In genomic region chr16:28082624-28083023, GRCh38 we compare ENCODE assay signal across 19 cellular contexts.
DNase-seq lines count a peak whose midpoint lies in the region; ATAC-seq and TF ChIP-seq lines count a peak whose summit lies in the region.
"Had no signal": no experiment of that assay in that cellular context is flagged by ENCODE, and none has a peak within 500 bp of the region (broad histone marks: within the 10 kb centered on the region; RNA-seq: fewer than 3 reads in every experiment).

No MANE protein-coding gene starts in this region.

- peak; percentile 66 for DNase-seq in ELF-1 (ENCODE audit: low read depth, low spot score)
- DNase-seq in WERI-Rb-1, result peak; percentile 81
- DNase-seq in iris pigment epithelial cell (ENCODE audit: low read depth), result peak; percentile 36
- peak; percentile 43 for DNase-seq in retinal pigment epithelial cell (ENCODE audit: low read depth)
- DNase-seq in activated naive CD4-positive, alpha-beta T cell treated with Interleukin-2 at 50 U/mL for 16 hours, result no peak
- no peak for DNase-seq in activated CD8-positive, alpha-beta memory T cell treated with anti-CD3 and anti-CD28 coated beads for 24 hours
- DNase-seq: activated effector memory CD4-positive, alpha-beta T cell treated with Interleukin-2 at 50 U/mL for 16 hours; COR-L47; EL; left cardiac atrium; mesendoderm; NCI-H69; SHP77 treated with DMSO at 0.1 percent for 48 hours; stimulated activated CD4-positive, alpha-beta T cell treated with anti-CD3 and anti-CD28 coated beads, Interleukin-12 subunit alpha, Interleukin-12 subunit beta, amount 100 ng/mL, for 4 hours had no signal

- H3K27ac ChIP-seq in WERI-Rb-1, result peak overlapping the region; percentile 59
- H3K27ac ChIP-seq: A549, VCaP had no signal

- H3K4me3 ChIP-seq in WERI-Rb-1 (ENCODE audit: low read depth, low read length), result peak overlapping the region; percentile 11; the same call in 1 of the 2 replicates
- H3K4me3 ChIP-seq in retinal pigment epithelial cell (ENCODE audit: low read length), result no peak overlapping the region
- H3K4me3 ChIP-seq: A549, HAP-1 had no signal

- TF ChIP-seq CTCF in WERI-Rb-1 (IDR thresholded peaks at IDR 0.05; ENCODE audit: low read depth, low read length), result no peak
- no peak for TF ChIP-seq CTCF in retinal pigment epithelial cell (conservative IDR thresholded peaks at IDR 0.05; ENCODE audit: low read depth, low read length)

- no peaks in the 10 kb centered on the region for H3K27me3 ChIP-seq in WERI-Rb-1 (ENCODE audit: insufficient read depth, low read depth, severe bottlenecking)

- no peaks in the 10 kb centered on the region for H3K36me3 ChIP-seq in WERI-Rb-1
- H3K36me3 ChIP-seq: HAP-1 had no signal

- H3K9me3 ChIP-seq in WERI-Rb-1 (ENCODE audit: severe bottlenecking), result no peaks in the 10 kb centered on the region
- H3K9me3 ChIP-seq: A549, HAP-1 had no signal

- no peak for ATAC-seq in HG03196 (IDR thresholded peaks at IDR 0.05; ENCODE audit: unreplicated experiment)
- ATAC-seq in HG03460 (IDR thresholded peaks at IDR 0.05; ENCODE audit: unreplicated experiment), result no peak
- ATAC-seq: A549, left cardiac atrium had no signal

Comparison
In these comparisons a context has a peak if more than half of its experiments do, and no peak if none do; other contexts are left out.
1. DNase-seq: peak in ELF-1 (single experiment), WERI-Rb-1 (single experiment), iris pigment epithelial cell (single experiment) and retinal pigment epithelial cell (single experiment); none in activated naive CD4-positive, alpha-beta T cell treated with Interleukin-2 at 50 U/mL for 16 hours (single experiment) and activated CD8-positive, alpha-beta memory T cell treated with anti-CD3 and anti-CD28 coated beads for 24 hours (single experiment).